ENCODE assay signal across 20 cellular contexts in genomic region chr17:57550671-57551315, GRCh38.
DNase-seq lines count a peak whose midpoint lies in the region; ATAC-seq and TF ChIP-seq lines count a peak whose summit lies in the region.
"Had no signal": no experiment of that assay in that cellular context is flagged by ENCODE, and none has a peak within 500 bp of the region (broad histone marks: within the 10 kb centered on the region; RNA-seq: fewer than 3 reads in every experiment).

No MANE protein-coding gene starts in this region.

- H3K27me3 Mint-ChIP-seq in stimulated activated naive CD8-positive, alpha-beta T cell treated with anti-CD3 and anti-CD28 coated beads, Interleukin-15, amount 100 ng/mL, for 72 hours: no peaks in the 10 kb centered on the region
- H3K27me3 Mint-ChIP-seq in type B pancreatic cell: no peaks in the 10 kb centered on the region
- H3K27me3 Mint-ChIP-seq in progenitor cell of endocrine pancreas: no peaks in the 10 kb centered on the region
- H3K27me3 Mint-ChIP-seq: activated naive CD8-positive, alpha-beta T cell treated with anti-CD3 and anti-CD28 coated beads, Interleukin-2, amount 10 ng/mL, durations not matched to agents 7 days and 5 days; CD4-positive, alpha-beta memory T cell had no signal

- H3K4me1 Mint-ChIP-seq in stimulated activated naive CD8-positive, alpha-beta T cell treated with anti-CD3 and anti-CD28 coated beads, Interleukin-15, amount 100 ng/mL, for 72 hours: peaks cover 76% of the 10 kb centered on the region
- peaks cover 81% of the 10 kb centered on the region for H3K4me1 Mint-ChIP-seq in type B pancreatic cell (ENCODE audit: unreplicated experiment)
- peaks cover 46% of the 10 kb centered on the region for H3K4me1 Mint-ChIP-seq in progenitor cell of endocrine pancreas (ENCODE audit: low read depth)

- H3K4me3 Mint-ChIP-seq in stimulated activated naive CD8-positive, alpha-beta T cell treated with anti-CD3 and anti-CD28 coated beads, Interleukin-15, amount 100 ng/mL, for 72 hours: peak overlapping the region in 1 of 2 donors; percentile 27
- peak overlapping the region; percentile 25 for H3K4me3 Mint-ChIP-seq in type B pancreatic cell
- no peak overlapping the region for H3K4me3 Mint-ChIP-seq in progenitor cell of endocrine pancreas (ENCODE audit: low read depth)
- H3K4me3 Mint-ChIP-seq: activated naive CD8-positive, alpha-beta T cell treated with anti-CD3 and anti-CD28 coated beads, Interleukin-2, amount 10 ng/mL, durations not matched to agents 7 days and 5 days had no signal

- peak overlapping the region; percentile 92 for H3K27ac ChIP-seq in WERI-Rb-1
- H3K27ac ChIP-seq: A549, breast epithelium, esophagus squamous epithelium, heart left ventricle, HL-60, SK-N-MC had no signal

- H3K36me3 ChIP-seq in WERI-Rb-1: peaks cover 13% of the 10 kb centered on the region
- H3K36me3 ChIP-seq: breast epithelium, esophagus squamous epithelium, heart left ventricle had no signal

- no peaks in the 10 kb centered on the region for H3K9me3 ChIP-seq in WERI-Rb-1 (ENCODE audit: severe bottlenecking)
- H3K9me3 ChIP-seq: A549, breast epithelium, esophagus squamous epithelium, heart left ventricle had no signal

- TF ChIP-seq CTCF in WERI-Rb-1 (IDR thresholded peaks at IDR 0.05; ENCODE audit: low read depth, low read length) (no peak), type B pancreatic cell (conservative IDR thresholded peaks at IDR 0.05) (no peak), progenitor cell of endocrine pancreas (IDR thresholded peaks at IDR 0.05; ENCODE audit: unreplicated experiment) (no peak)

- H3K9me3 Mint-ChIP-seq in stimulated activated naive CD8-positive, alpha-beta T cell treated with anti-CD3 and anti-CD28 coated beads, Interleukin-15, amount 100 ng/mL, for 72 hours: no peaks in the 10 kb centered on the region
- no peaks in the 10 kb centered on the region for H3K9me3 Mint-ChIP-seq in type B pancreatic cell
- H3K9me3 Mint-ChIP-seq in progenitor cell of endocrine pancreas (ENCODE audit: low read depth): peaks cover 3% of the 10 kb centered on the region
- H3K9me3 Mint-ChIP-seq: activated naive CD8-positive, alpha-beta T cell treated with anti-CD3 and anti-CD28 coated beads, Interleukin-2, amount 10 ng/mL, durations not matched to agents 7 days and 5 days; CD4-positive, alpha-beta memory T cell had no signal

- no peaks in the 10 kb centered on the region for H3K27me3 ChIP-seq in WERI-Rb-1 (ENCODE audit: insufficient read depth, low read depth, severe bottlenecking)
- H3K27me3 ChIP-seq: breast epithelium, heart left ventricle had no signal

- no peak for ATAC-seq in stimulated activated naive CD8-positive, alpha-beta T cell treated with anti-CD3 and anti-CD28 coated beads, Interleukin-15, amount 100 ng/mL, for 72 hours
- no peak for ATAC-seq in stimulated activated naive CD8-positive, alpha-beta T cell treated with anti-CD3 and anti-CD28 coated beads, Interleukin-15, Interleukin-2, amounts not matched to agents 100 U/mL and 50 U/mL, for 24 hours
- ATAC-seq: A549, heart left ventricle, Panc1 had no signal

- H3K27ac Mint-ChIP-seq in stimulated activated naive CD8-positive, alpha-beta T cell treated with anti-CD3 and anti-CD28 coated beads, Interleukin-15, amount 100 ng/mL, for 72 hours: peak overlapping the region; percentile 14 to 49
- H3K27ac Mint-ChIP-seq in type B pancreatic cell (no peak overlapping the region), progenitor cell of endocrine pancreas (no peak overlapping the region)
- H3K27ac Mint-ChIP-seq: activated naive CD8-positive, alpha-beta T cell treated with anti-CD3 and anti-CD28 coated beads, Interleukin-2, amount 10 ng/mL, durations not matched to agents 7 days and 5 days had no signal

- no peaks in the 10 kb centered on the region for H3K36me3 Mint-ChIP-seq in type B pancreatic cell
- no peaks in the 10 kb centered on the region for H3K36me3 Mint-ChIP-seq in progenitor cell of endocrine pancreas (ENCODE audit: insufficient read depth)
- H3K36me3 Mint-ChIP-seq: CD4-positive, alpha-beta memory T cell had no signal

- no peak for DNase-seq in stimulated activated naive CD8-positive, alpha-beta T cell treated with anti-CD3 and anti-CD28 coated beads, Interleukin-15, amount 100 ng/mL, for 72 hours
- no peak for DNase-seq in stimulated activated naive CD8-positive, alpha-beta T cell treated with anti-CD3 and anti-CD28 coated beads, Interleukin-15, Interleukin-2, amounts not matched to agents 100 U/mL and 50 U/mL, for 24 hours
- DNase-seq in WERI-Rb-1 (no peak), midbrain (lab: John Stamatoyannopoulos, UW) (peak; percentile 41), type B pancreatic cell (ENCODE audit: extremely low spot score, unreplicated experiment) (no peak), iPS-NIHi11 (ENCODE audit: low spot score) (no peak), progenitor cell of endocrine pancreas (ENCODE audit: low spot score, unreplicated experiment) (no peak), NCI-H187 (lab: John Stamatoyannopoulos, UW) (no peak)
- DNase-seq: activated naive CD8-positive, alpha-beta T cell treated with anti-CD3 and anti-CD28 coated beads, Interleukin-2, amount 10 ng/mL, durations not matched to agents 7 days and 5 days; heart left ventricle; NCI-H2081 treated with DMSO at 0.1 percent for 48 hours; NCI-H524; small intestine had no signal

- no peak overlapping the region for H3K4me3 ChIP-seq in WERI-Rb-1 (ENCODE audit: low read depth, low read length)
- H3K4me3 ChIP-seq: A549, breast epithelium, esophagus squamous epithelium, heart left ventricle, SK-N-MC had no signal

Comparison
In these comparisons a context has a peak if more than half of its experiments do, and no peak if none do; other contexts are left out.
1. H3K27ac Mint-ChIP-seq: peak in stimulated activated naive CD8-positive, alpha-beta T cell treated with anti-CD3 and anti-CD28 coated beads, Interleukin-15, amount 100 ng/mL, for 72 hours (2 of 2); none in type B pancreatic cell (single experiment) and progenitor cell of endocrine pancreas (single experiment).